ENCODE assay signal across 7 cellular contexts in the genomic region with DNA sequence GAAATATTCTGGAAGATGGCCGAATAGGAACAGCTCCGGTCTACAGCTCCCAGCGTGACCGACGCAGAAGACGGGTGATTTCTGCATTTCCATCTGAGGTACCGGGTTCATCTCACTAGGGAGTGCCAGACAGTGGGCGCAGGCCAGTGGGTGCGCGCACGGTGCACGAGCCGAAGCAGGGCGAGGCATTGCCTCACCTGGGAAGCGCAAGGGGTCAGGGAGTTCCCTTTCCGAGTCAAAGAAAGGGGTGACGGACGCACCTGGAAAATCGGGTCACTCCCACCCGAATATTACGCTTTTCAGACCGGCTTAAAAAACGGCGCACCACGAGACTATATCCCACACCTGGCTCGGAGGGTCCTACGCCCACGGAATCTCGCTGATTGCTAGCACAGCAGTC. TPM values are rescaled to one million over a fixed set of nuclear protein-coding genes. Genes with fewer than 3 reads are reported as not detected.
"Had no signal": no experiment of that assay in that cellular context is flagged by ENCODE, and none has a peak within 500 bp of the region (broad histone marks: within the 10 kb centered on the region; RNA-seq: fewer than 3 reads in every experiment).

No MANE protein-coding gene starts in this region.

RNA-seq across cellular contexts. Expression of gene PCDH18, which starts 36.0 kb away (rescaled TPM):
- total RNA-seq: activated CD4-positive, alpha-beta T cell treated with anti-CD3 and anti-CD28 coated beads for 36 hours; activated CD4-positive, alpha-beta T cell treated with anti-CD3 and anti-CD28 coated beads, Interleukin-2, amount 10 ng/mL, durations not matched to agents 24 days and 14 days; activated CD8-positive, alpha-beta memory T cell treated with anti-CD3 and anti-CD28 coated beads for 36 hours; activated CD8-positive, alpha-beta memory T cell treated with anti-CD3 and anti-CD28 coated beads, Interleukin-2, amount 10 ng/mL, durations not matched to agents 7 days and 5 days; activated CD8-positive, alpha-beta T cell treated with anti-CD3 and anti-CD28 coated beads, Interleukin-2, amount 10 ng/mL, durations not matched to agents 7 days and 5 days; activated T-helper 1 cell treated with anti-CD3 and anti-CD28 coated beads, Interleukin-12 subunit alpha, Interleukin-12 subunit beta, Interleukin-2, Interleukin-4 antibody, amounts not matched to agents 30 ng/mL and 10 ng/mL and 1 ng/mL, durations not matched to agents 14 hours and 24 hours and 36 hours; activated T-helper 2 cell treated with anti-CD3 and anti-CD28 coated beads, Interferon-gamma antibody, Interleukin-2, Interleukin-4, amounts not matched to agents 10 μg/mL and 5 μg/mL and 100 μg/mL, durations not matched to agents 14 hours and 24 hours and 36 hours had no signal
